19 cellular contexts compared by ENCODE assay signal in genomic region chr6:130694617-130695016, GRCh38.
"Had no signal": no experiment of that assay in that cellular context is flagged by ENCODE, and none has a peak within 500 bp of the region (broad histone marks: within the 10 kb centered on the region; RNA-seq: fewer than 3 reads in every experiment).

No MANE protein-coding gene starts in this region.

- ATAC-seq: activated CD8-positive, alpha-beta T cell treated with anti-CD3 and anti-CD28 coated beads for 36 hours; left colon; lower lobe of right lung; T-cell had no signal

- DNase-seq: activated CD4-positive, alpha-beta T cell treated with anti-CD3 and anti-CD28 coated beads, Interleukin-2, amount 10 ng/mL, durations not matched to agents 24 days and 14 days; activated CD4-positive, CD25-positive, alpha-beta regulatory T cell; activated effector memory CD4-positive, alpha-beta T cell treated with anti-CD3 and anti-CD28 coated beads, Interleukin-2, amount 50 U/mL, for 16 hours; activated T-cell treated with anti-CD3 and anti-CD28 coated beads, Interleukin-2, amount 50 U/mL, for 1 hour; adrenal gland; cerebellar nuclear complex; effector CD4-positive, alpha-beta T cell; foreskin melanocyte; hypothalamus; islet precursor cell; left colon; lower lobe of right lung; stimulated activated CD4-positive, alpha-beta T cell treated with anti-CD3 and anti-CD28 coated beads, Interleukin-12 subunit alpha, Interleukin-12 subunit beta, amount 100 ng/mL, for 4 hours; stimulated activated CD4-positive, alpha-beta T cell treated with anti-CD3 and anti-CD28 coated beads, Interleukin-1b, Interleukin-23, amount 100 ng/mL, for 48 hours; stimulated activated CD8-positive, alpha-beta memory T cell treated with anti-CD3 and anti-CD28 coated beads, Interleukin-4, amount 100 ng/mL, for 48 hours; stimulated activated naive CD4-positive, alpha-beta T cell; T-cell; thyroid gland had no signal
